In the genomic region with DNA sequence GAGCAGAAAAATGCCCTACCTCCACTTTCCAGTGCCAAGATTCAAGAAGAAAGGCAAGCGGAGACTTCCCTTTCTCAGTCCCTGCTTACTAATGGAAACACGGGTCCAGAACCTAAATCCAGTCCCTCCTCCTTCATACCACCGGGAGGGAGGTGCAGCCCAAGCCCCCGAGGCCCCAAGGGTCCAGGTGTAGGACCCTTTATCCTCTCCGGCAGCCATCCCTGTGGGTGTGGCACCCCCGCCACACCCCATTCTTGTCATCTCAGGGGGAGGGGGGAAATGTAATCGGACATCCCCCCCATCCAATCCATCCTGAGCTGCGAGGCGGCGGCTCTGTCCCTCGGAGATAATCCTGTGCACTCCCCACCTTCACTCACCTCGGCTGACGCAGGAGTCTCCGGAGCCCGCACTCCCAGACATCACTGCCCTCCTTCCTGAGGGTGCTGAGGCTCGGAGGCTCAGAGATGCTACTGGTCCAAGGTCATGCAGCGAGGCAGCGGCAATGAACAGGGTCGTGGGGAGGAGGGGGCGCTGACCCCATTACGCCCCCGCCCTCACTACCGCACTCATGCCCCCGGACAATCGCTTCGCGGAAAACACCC, we compare ENCODE assay signal across 8 cellular contexts. TPM values are rescaled to one million over a fixed set of nuclear protein-coding genes. Genes with fewer than 3 reads are reported as not detected.
DNase-seq lines count a peak whose midpoint lies in the region; ATAC-seq and TF ChIP-seq lines count a peak whose summit lies in the region.

No MANE protein-coding gene starts in this region.

- H3K79me2 ChIP-seq in KMS-11 (ENCODE audit: insufficient read depth, low read depth) = no peaks in the 10 kb centered on the region

- peak overlapping the region; percentile 91 for H3K4me3 ChIP-seq in CD8-positive, alpha-beta memory T cell (ENCODE audit: low read length)
- H3K4me3 ChIP-seq in KMS-11 (IDR thresholded peaks at IDR 0.05; ENCODE audit: insufficient read depth, low read depth, low read length) (no peak overlapping the region), mucosa of rectum (ENCODE audit: low read length in 2 of 2) (peak overlapping the region; percentile 80 to 87)

- H3K9ac ChIP-seq in KMS-11 (peak overlapping the region; percentile 60), mucosa of rectum (ENCODE audit: low read depth in 1 of 2, low read length in 2 of 2) (peak overlapping the region; percentile 56 to 86)

- H3K27me3 Mint-ChIP-seq in CD8-positive, alpha-beta memory T cell = peaks cover 0 to 4% of the 10 kb centered on the region in 2 donors

- peak overlapping the region; percentile 76 for H3K4me2 ChIP-seq in KMS-11

- DNase-seq in CD8-positive, alpha-beta memory T cell = peak in 1 of 5 donors; percentile 13
- no peak for DNase-seq in caudate nucleus (lab: John Stamatoyannopoulos, UW)
- no peak for DNase-seq in HK-2 (ENCODE audit: unreplicated experiment)
- DNase-seq in cortex of kidney (lab: John Stamatoyannopoulos, UW) = no peak
- no peak for DNase-seq in SK-N-DZ (ENCODE audit: low spot score)

- H3K9me3 Mint-ChIP-seq in CD8-positive, alpha-beta memory T cell = no peaks in the 10 kb centered on the region

- no peaks in the 10 kb centered on the region for H4K20me1 ChIP-seq in KMS-11 (ENCODE audit: insufficient read depth)

- H3K27ac Mint-ChIP-seq in CD8-positive, alpha-beta memory T cell = peak overlapping the region in 5 of 8 donors; percentile 70 to 87 (median 80)

- H3K36me3 Mint-ChIP-seq in CD8-positive, alpha-beta memory T cell = peaks cover 0 to 5% (median 0%) of the 10 kb centered on the region in 3 donors

- peaks cover 7 to 28% (median 19%) of the 10 kb centered on the region in 3 donors for H3K4me1 Mint-ChIP-seq in CD8-positive, alpha-beta memory T cell

- H2AFZ ChIP-seq in KMS-11 (ENCODE audit: low read depth) = peak overlapping the region; percentile 67

- POLR2A ChIA-PET in CD8-positive, alpha-beta memory T cell (lab: Charles Lee) = interaction anchor here (0.5 to 2.4 kb wide), 8 partner anchors 14 to 405 kb away, joined by 3 to 19 read pairs (median 6); a partner anchor contains a TSS

- H3K27ac ChIP-seq in CD8-positive, alpha-beta memory T cell (ENCODE audit: low read depth, low read length) = peak overlapping the region; percentile 43
- H3K27ac ChIP-seq in KMS-11 = no peak overlapping the region
- H3K27ac ChIP-seq in caudate nucleus (ENCODE audit: low read depth, low read length) = peak overlapping the region; percentile 52
- H3K27ac ChIP-seq in mucosa of rectum (ENCODE audit: low read depth in 2 of 2, low read length in 2 of 2) = peak overlapping the region in 1 of 2 donors; percentile 9

- TF ChIP-seq CTCF in KMS-11 (conservative IDR thresholded peaks at IDR 0.05; ENCODE audit: low read depth, low read length) = no peak

- ATAC-seq in HG02763 (IDR thresholded peaks at IDR 0.05; ENCODE audit: unreplicated experiment) = no peak

- no peaks in the 10 kb centered on the region for H3K27me3 ChIP-seq in CD8-positive, alpha-beta memory T cell (ENCODE audit: insufficient read depth, low read length, poor library complexity, severe bottlenecking)
- no peaks in the 10 kb centered on the region for H3K27me3 ChIP-seq in KMS-11 (ENCODE audit: insufficient read depth, low read depth)
- no peaks in the 10 kb centered on the region for H3K27me3 ChIP-seq in mucosa of rectum (ENCODE audit: control insufficient read depth in 2 of 2, insufficient read depth in 2 of 2, low read length in 2 of 2)

- H3K4me3 Mint-ChIP-seq in CD8-positive, alpha-beta memory T cell = peak overlapping the region; percentile 83 to 98 (median 89)

- CTCF ChIA-PET in CD8-positive, alpha-beta memory T cell (lab: Charles Lee) = interaction anchor here (1.0 to 3.0 kb wide), 12 partner anchors 10 to 91 kb away, joined by 3 to 29 read pairs (median 6); a partner anchor contains a TSS

- H3K36me3 ChIP-seq in CD8-positive, alpha-beta memory T cell (ENCODE audit: insufficient read depth, low read length) = no peaks in the 10 kb centered on the region
- H3K36me3 ChIP-seq in KMS-11 (ENCODE audit: insufficient read depth) = no peaks in the 10 kb centered on the region
- no peaks in the 10 kb centered on the region for H3K36me3 ChIP-seq in mucosa of rectum (ENCODE audit: control insufficient read depth in 2 of 2, insufficient read depth in 2 of 2, low read length in 2 of 2)

- H3K9me3 ChIP-seq in CD8-positive, alpha-beta memory T cell (ENCODE audit: low read length) = no peaks in the 10 kb centered on the region
- no peaks in the 10 kb centered on the region for H3K9me3 ChIP-seq in mucosa of rectum (ENCODE audit: control insufficient read depth in 2 of 2, low read length in 2 of 2)

- H3K4me1 ChIP-seq in CD8-positive, alpha-beta memory T cell (ENCODE audit: insufficient read depth, low read length) = peaks cover 22% of the 10 kb centered on the region
- H3K4me1 ChIP-seq in KMS-11 (ENCODE audit: low read depth, poor library complexity, severe bottlenecking) (peaks cover 5% of the 10 kb centered on the region), mucosa of rectum (ENCODE audit: control insufficient read depth in 2 of 2, insufficient read depth in 2 of 2, low read length in 2 of 2) (peaks cover 13 to 31% of the 10 kb centered on the region in 2 donors)

RNA-seq across cellular contexts. Expression of a gene that starts 0.6 kb away (rescaled TPM):
- 10 to 100 TPM; 72.7 to 74.9 TPM for total RNA-seq in CD8-positive, alpha-beta memory T cell
- polyA plus RNA-seq in CD8-positive, alpha-beta memory T cell = 27.0 TPM
- 110 and 116 TPM in 2 replicates for polyA plus RNA-seq in SK-N-DZ (2014; cell fraction: cytosol; rRNA removed)
- 63.6 and 72.6 TPM in 2 replicates for polyA plus RNA-seq in SK-N-DZ (2014; cell fraction: nucleus; rRNA removed)

RNA-seq across cellular contexts. Expression of a gene that starts 14.3 kb away (rescaled TPM):
- under 1 TPM; 0.13 to 0.24 TPM for total RNA-seq in CD8-positive, alpha-beta memory T cell
- polyA plus RNA-seq in CD8-positive, alpha-beta memory T cell = not detected
- polyA plus RNA-seq in SK-N-DZ (2014; cell fraction: cytosol; rRNA removed) = 0.17 and 0.62 TPM in 2 replicates
- 0.20 and 3.4 TPM in 2 replicates for polyA plus RNA-seq in SK-N-DZ (2014; cell fraction: nucleus; rRNA removed)

RNA-seq across cellular contexts. Expression of a gene that starts 19.6 kb away (rescaled TPM):
- total RNA-seq in CD8-positive, alpha-beta memory T cell = 10 to 100 TPM; 66.4 to 69.9 TPM
- 1.7 TPM for polyA plus RNA-seq in CD8-positive, alpha-beta memory T cell
- polyA plus RNA-seq in SK-N-DZ (2014; cell fraction: cytosol; rRNA removed) = 48.5 and 68.5 TPM in 2 replicates
- polyA plus RNA-seq in SK-N-DZ (2014; cell fraction: nucleus; rRNA removed) = 30.1 and 42.8 TPM in 2 replicates

RNA-seq across cellular contexts. Expression of a gene that starts 29.2 kb away (rescaled TPM):
- 10 to 100 TPM; 78.0 to 81.6 TPM for total RNA-seq in CD8-positive, alpha-beta memory T cell
- polyA plus RNA-seq in CD8-positive, alpha-beta memory T cell = 61.6 TPM
- 140 and 141 TPM in 2 replicates for polyA plus RNA-seq in SK-N-DZ (2014; cell fraction: cytosol; rRNA removed)
- 108 and 173 TPM in 2 replicates for polyA plus RNA-seq in SK-N-DZ (2014; cell fraction: nucleus; rRNA removed)

RNA-seq across cellular contexts. Expression of a gene that starts 34.4 kb away (rescaled TPM):
- not detected for total RNA-seq in CD8-positive, alpha-beta memory T cell
- polyA plus RNA-seq in CD8-positive, alpha-beta memory T cell = not detected
- 4.1 and 5.6 TPM in 2 replicates for polyA plus RNA-seq in SK-N-DZ (2014; cell fraction: cytosol; rRNA removed)
- 13.5 and 16.3 TPM in 2 replicates for polyA plus RNA-seq in SK-N-DZ (2014; cell fraction: nucleus; rRNA removed)
